Comparison of ENCODE assay signal across 16 cellular contexts in the genomic region with DNA sequence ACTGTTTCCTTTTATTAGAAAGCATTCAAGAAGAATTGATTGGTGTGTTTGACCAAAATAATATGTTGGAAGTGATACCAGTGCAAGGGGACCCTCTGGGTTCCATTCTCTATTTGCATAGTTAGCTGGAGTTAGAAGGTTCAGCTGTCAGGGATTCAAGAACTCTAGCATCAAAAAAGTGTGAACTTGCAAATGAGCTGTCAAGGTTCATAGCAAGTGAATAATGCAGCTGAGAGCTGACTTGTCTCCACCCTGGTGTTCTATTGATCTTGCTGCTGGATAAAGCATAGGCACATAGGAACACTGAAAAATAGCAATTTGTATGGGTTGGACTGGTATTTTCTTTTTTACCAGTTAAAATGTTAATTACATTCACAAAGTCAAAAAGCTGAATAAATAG.
DNase-seq lines count a peak whose midpoint lies in the region; ATAC-seq and TF ChIP-seq lines count a peak whose summit lies in the region.
"Had no signal": no experiment of that assay in that cellular context is flagged by ENCODE, and none has a peak within 500 bp of the region (broad histone marks: within the 10 kb centered on the region; RNA-seq: fewer than 3 reads in every experiment).

No MANE protein-coding gene starts in this region.

- intact Hi-C loops in spleen (cut with DNase I; ENCODE audit: low total_unique reads) = no loop called here

- no peaks in the 10 kb centered on the region for H3K9me3 ChIP-seq in hepatocyte (ENCODE audit: low read depth)
- no peaks in the 10 kb centered on the region for H3K9me3 ChIP-seq in spleen
- H3K9me3 ChIP-seq in effector memory CD4-positive, alpha-beta T cell (ENCODE audit: control insufficient read depth, low read length) = no peaks in the 10 kb centered on the region

- no peaks in the 10 kb centered on the region for H3K79me2 ChIP-seq in hepatocyte

- peak; percentile 34 for ATAC-seq in GM19452 (IDR thresholded peaks at IDR 0.05; ENCODE audit: unreplicated experiment)

- H3K27me3 ChIP-seq in hepatocyte (no peaks in the 10 kb centered on the region), spleen (replicated peaks in 1 of 7) (no peaks in the 10 kb centered on the region)
- no peaks in the 10 kb centered on the region for H3K27me3 ChIP-seq in effector memory CD4-positive, alpha-beta T cell (replicated peaks; ENCODE audit: control insufficient read depth, insufficient read depth, low read length, poor library complexity, severe bottlenecking)

- peak; percentile 12 to 63 for DNase-seq in NCI-H526 (lab: John Stamatoyannopoulos, UW)
- DNase-seq in hepatocyte (ENCODE audit: low spot score) = no peak
- DNase-seq in spleen = no peak
- DNase-seq in putamen (ENCODE audit: low spot score) = no peak
- DNase-seq in effector memory CD4-positive, alpha-beta T cell = no peak
- no peak for DNase-seq in MV-4-11 (lab: John Stamatoyannopoulos, UW)
- DNase-seq in SK-N-DZ (ENCODE audit: low spot score) = no peak
- DNase-seq: activated CD4-positive, alpha-beta T cell treated with anti-CD3 and anti-CD28 coated beads for 1 hour; activated gamma-delta T cell; DMS79; Kasumi-1; NCI-H187 treated with DMSO at 0.1 percent for 48 hours; NCI-H82; SHP77 treated with DMSO at 0.1 percent for 48 hours had no signal

- H3K4me2 ChIP-seq in hepatocyte = no peak overlapping the region

- peak overlapping the region; percentile 3 for H3K27ac ChIP-seq in hepatocyte
- peak overlapping the region in 5 of 8 donors; percentile 10 to 73 (median 21) for H3K27ac ChIP-seq in spleen
- H3K27ac ChIP-seq in effector memory CD4-positive, alpha-beta T cell (ENCODE audit: insufficient read depth, low read length, poor library complexity, severe bottlenecking) = no peak overlapping the region

- TF ChIP-seq CTCF in hepatocyte (IDR thresholded peaks at IDR 0.05; ENCODE audit: poor library complexity) (no peak), spleen (IDR thresholded peaks at IDR 0.05 in 8 of 11, conservative IDR thresholded peaks at IDR 0.05 in 3 of 11) (no peak)

- H2AFZ ChIP-seq in hepatocyte = no peak overlapping the region

- no peaks in the 10 kb centered on the region for H4K20me1 ChIP-seq in hepatocyte (ENCODE audit: insufficient read depth, poor library complexity, severe bottlenecking)

- no peak for TF ChIP-seq POLR2A in spleen (IDR thresholded peaks at IDR 0.05)

- H3K9me2 ChIP-seq in hepatocyte (replicated peaks; ENCODE audit: insufficient read depth) = no peaks in the 10 kb centered on the region

- H3K4me1 ChIP-seq in hepatocyte (ENCODE audit: insufficient read depth) (no peaks in the 10 kb centered on the region), spleen (peaks cover 0 to 60% (median 15%) of the 10 kb centered on the region in 6 donors)
- no peaks in the 10 kb centered on the region for H3K4me1 ChIP-seq in effector memory CD4-positive, alpha-beta T cell (ENCODE audit: control insufficient read depth, insufficient read depth, low read length, poor library complexity, severe bottlenecking)

- H3K4me3 ChIP-seq in hepatocyte (no peak overlapping the region), spleen (no peak overlapping the region)
- H3K4me3 ChIP-seq in effector memory CD4-positive, alpha-beta T cell (ENCODE audit: insufficient read depth, low read depth, low read length, poor library complexity, severe bottlenecking) = no peak overlapping the region
- H3K4me3 ChIP-seq: lung had no signal

- H3K36me3 ChIP-seq in hepatocyte (replicated peaks; ENCODE audit: insufficient read depth, low read depth) = no peaks in the 10 kb centered on the region
- no peaks in the 10 kb centered on the region for H3K36me3 ChIP-seq in spleen
- H3K36me3 ChIP-seq in effector memory CD4-positive, alpha-beta T cell (ENCODE audit: control insufficient read depth, insufficient read depth, low read length) = no peaks in the 10 kb centered on the region

Comparison
In these comparisons a context has a peak if more than half of its experiments do, and no peak if none do; other contexts are left out.
1. DNase-seq: peak in NCI-H526 (2 of 2); none in hepatocyte (single experiment), spleen (single experiment), putamen (single experiment), effector memory CD4-positive, alpha-beta T cell (0 of 3), MV-4-11 (single experiment) and SK-N-DZ (single experiment).